ENCODE assay signal across 7 cellular contexts in genomic region chrX:809081-809480, GRCh38.
"Had no signal": no experiment of that assay in that cellular context is flagged by ENCODE, and none has a peak within 500 bp of the region (broad histone marks: within the 10 kb centered on the region; RNA-seq: fewer than 3 reads in every experiment).

No MANE protein-coding gene starts in this region.

- H3K27ac Mint-ChIP-seq: HFFc6, IgD-negative memory B cell had no signal

- H3K9ac ChIP-seq: GM23248 had no signal

- H3K4me3 ChIP-seq: GM23248, HAP-1 had no signal

- ATAC-seq: HCT116, HepG2 had no signal

- H3K9me3 Mint-ChIP-seq: HFFc6 had no signal

- H3K36me3 ChIP-seq: HAP-1 had no signal

- H3K4me1 Mint-ChIP-seq: IgD-negative memory B cell had no signal

- H3K4me1 ChIP-seq: HAP-1 had no signal

- H3K4me3 Mint-ChIP-seq: HFFc6, IgD-negative memory B cell had no signal

- DNase-seq: GM23248, HFFc6 had no signal

- H3K27ac ChIP-seq: GM23248, HL-60 had no signal
